In genomic region chr16:83532634-83533033, GRCh38 we compare ENCODE assay signal across 18 cellular contexts.
DNase-seq lines count a peak whose midpoint lies in the region; ATAC-seq, FAIRE-seq and TF ChIP-seq lines count a peak whose summit lies in the region.
"Had no signal": no experiment of that assay in that cellular context is flagged by ENCODE, and none has a peak within 500 bp of the region (broad histone marks: within the 10 kb centered on the region; RNA-seq: fewer than 3 reads in every experiment).

No MANE protein-coding gene starts in this region.

- CTCF ChIA-PET in SK-N-SH (lab: Yijun Ruan, JAX) = interaction anchor here (1.0 kb wide), 1 partner anchor 11 kb away, joined by 3 read pairs; no protein-coding TSS in a partner anchor

- H2BK5ac ChIP-seq in neuronal stem cell (ENCODE audit: low read length) = no peak overlapping the region

- H3K9me2 ChIP-seq in SK-N-SH = no peaks in the 10 kb centered on the region

- no peaks in the 10 kb centered on the region for H3K27me3 Mint-ChIP-seq in astrocyte (ENCODE audit: low read depth, unreplicated experiment)

- WGBS in SK-N-SH (ENCODE audit: low lambda C conversion rate) = 46% methylated on average over 9 of the region's 12 CpGs
- no CpG with 5 or more reads among the region's 12 CpGs for WGBS in neuronal stem cell (ENCODE audit: extremely low coverage in 2 of 2, insufficient read length in 2 of 2, insufficient replicate concordance in 1 of 2), 2 donors

- ATAC-seq in SK-N-SH treated with all-trans-retinoic acid at 6 μM for 48 hours (no peak; the same call in 2 of the 3 replicates), GM18511 (IDR thresholded peaks at IDR 0.05; ENCODE audit: unreplicated experiment) (no peak)
- ATAC-seq: CD8-positive, alpha-beta T cell had no signal

- H3K9me3 Mint-ChIP-seq in astrocyte (ENCODE audit: unreplicated experiment) = no peaks in the 10 kb centered on the region

- H3K79me2 ChIP-seq in SK-N-SH (ENCODE audit: insufficient read depth) (no peaks in the 10 kb centered on the region), astrocyte (ENCODE audit: insufficient read depth, low read length) (no peaks in the 10 kb centered on the region)

- no peak overlapping the region for H4K91ac ChIP-seq in neuronal stem cell (ENCODE audit: low read depth, low read length, poor library complexity)

- H2AK5ac ChIP-seq in neuronal stem cell (ENCODE audit: low read depth, low read length) = no peak overlapping the region

- H3K4me1 Mint-ChIP-seq in astrocyte (ENCODE audit: low read depth, unreplicated experiment) = peaks cover 9% of the 10 kb centered on the region

- H3K36me3 Mint-ChIP-seq in astrocyte (ENCODE audit: low read depth, unreplicated experiment) = no peaks in the 10 kb centered on the region
- H3K36me3 Mint-ChIP-seq: CD8-positive, alpha-beta T cell had no signal

- POLR2A ChIA-PET in SK-N-SH (lab: Yijun Ruan, JAX) = no interaction called here

- H3K4me1 ChIP-seq in SK-N-SH (ENCODE audit: control insufficient read depth in 1 of 2, insufficient read depth in 2 of 2, low read depth in 1 of 2, low read length in 1 of 2) (peaks cover 0 to 6% of the 10 kb centered on the region in 2 experiments; a peak in 1 of 4 replicates), astrocyte (ENCODE audit: insufficient read depth, low read length) (peaks cover 20% of the 10 kb centered on the region), neuronal stem cell (ENCODE audit: control insufficient read depth in 2 of 2, insufficient read depth in 1 of 2, low read depth in 1 of 2, low read length in 2 of 2) (peaks cover 0 to 3% of the 10 kb centered on the region in 2 donors)
- no peaks in the 10 kb centered on the region for H3K4me1 ChIP-seq in effector memory CD4-positive, alpha-beta T cell (ENCODE audit: control insufficient read depth, insufficient read depth, low read length, poor library complexity, severe bottlenecking)
- H3K4me1 ChIP-seq: A549; BLaER1 treated with 17β-estradiol and CSF1 and Interleukin-3, amounts not matched to agents 10 nM and 100 nM had no signal

- H3K27me3 ChIP-seq in SK-N-SH (ENCODE audit: insufficient read depth) (no peaks in the 10 kb centered on the region), astrocyte (ENCODE audit: insufficient read depth, low read length) (no peaks in the 10 kb centered on the region), neuronal stem cell (ENCODE audit: control insufficient read depth in 3 of 3, insufficient read depth in 3 of 3, low read depth in 1 of 3, low read length in 3 of 3) (no peaks in the 10 kb centered on the region)
- H3K27me3 ChIP-seq in effector memory CD4-positive, alpha-beta T cell (replicated peaks; ENCODE audit: control insufficient read depth, insufficient read depth, low read length, poor library complexity, severe bottlenecking) = no peaks in the 10 kb centered on the region
- H3K27me3 ChIP-seq: BLaER1 treated with 17β-estradiol and CSF1 and Interleukin-3, amounts not matched to agents 10 nM and 100 nM had no signal

- no peak overlapping the region for H3K4me3 ChIP-seq in SK-N-SH (ENCODE audit: low read depth in 2 of 2, low read length in 1 of 2)
- H3K4me3 ChIP-seq in astrocyte (ENCODE audit: insufficient read depth, low read depth, low read length) = no peak overlapping the region
- H3K4me3 ChIP-seq in neuronal stem cell (ENCODE audit: low read length in 2 of 2) = peak overlapping the region in 1 of 2 donors; percentile 55
- H3K4me3 ChIP-seq in effector memory CD4-positive, alpha-beta T cell (ENCODE audit: insufficient read depth, low read depth, low read length, poor library complexity, severe bottlenecking) = no peak overlapping the region
- H3K4me3 ChIP-seq: A549; BLaER1 treated with 17β-estradiol and CSF1 and Interleukin-3, amounts not matched to agents 10 nM and 100 nM had no signal

- peaks cover 8% of the 10 kb centered on the region for H3F3A ChIP-seq in SK-N-SH (replicated peaks; ENCODE audit: insufficient read depth)

- peak overlapping the region; percentile 53 for H4K8ac ChIP-seq in neuronal stem cell (ENCODE audit: low read depth, low read length)

- 0 out of 2 replicates have a peak overlapping the region, but pooled peaks have one; percentile 54 for H2AFZ ChIP-seq in SK-N-SH (ENCODE audit: low read depth)
- H2AFZ ChIP-seq in astrocyte (ENCODE audit: low read depth, low read length) = no peak overlapping the region
- H2AFZ ChIP-seq in neuronal stem cell (ENCODE audit: low read length) = no peak overlapping the region

- no peak overlapping the region for H2BK15ac ChIP-seq in neuronal stem cell (ENCODE audit: low read length)

- FAIRE-seq in astrocyte (lab: Jason Lieb, UNC) = no peak
- FAIRE-seq: A549, GM12892, GM18507 had no signal

- H4K20me1 ChIP-seq in SK-N-SH (ENCODE audit: insufficient read depth) (no peaks in the 10 kb centered on the region), astrocyte (ENCODE audit: insufficient read depth, low read length) (no peaks in the 10 kb centered on the region)
- H4K20me1 ChIP-seq: BLaER1 treated with 17β-estradiol and CSF1 and Interleukin-3, amounts not matched to agents 10 nM and 100 nM had no signal

- no peak for TF ChIP-seq EP300 in SK-N-SH (IDR thresholded peaks at IDR 0.05; ENCODE audit: borderline replicate concordance in 1 of 2, low read depth in 1 of 2, low read length in 1 of 2)

- H3K79me1 ChIP-seq in neuronal stem cell (ENCODE audit: low read depth, low read length) = no peaks in the 10 kb centered on the region

- H3K27ac ChIP-seq in SK-N-SH (ENCODE audit: low read depth in 2 of 2, low read length in 1 of 2) = peak overlapping the region in 1 of 2 experiments; percentile 58; a peak in 2 of 4 replicates
- H3K27ac ChIP-seq in astrocyte (ENCODE audit: low read depth, low read length) = no peak overlapping the region
- no peak overlapping the region for H3K27ac ChIP-seq in neuronal stem cell (replicated peaks; ENCODE audit: low read length)
- no peak overlapping the region for H3K27ac ChIP-seq in effector memory CD4-positive, alpha-beta T cell (ENCODE audit: insufficient read depth, low read length, poor library complexity, severe bottlenecking)
- H3K27ac ChIP-seq: A549; BLaER1 treated with 17β-estradiol and CSF1 and Interleukin-3, amounts not matched to agents 10 nM and 100 nM had no signal

- H3K18ac ChIP-seq in neuronal stem cell (ENCODE audit: low read length) = no peak overlapping the region

- no peak overlapping the region for H2BK12ac ChIP-seq in neuronal stem cell (ENCODE audit: low read length)

- H3K27ac Mint-ChIP-seq in astrocyte (ENCODE audit: unreplicated experiment) = no peak overlapping the region
- H3K27ac Mint-ChIP-seq: CD8-positive, alpha-beta T cell had no signal

- H3K4ac ChIP-seq in neuronal stem cell (ENCODE audit: low read length) = no peak overlapping the region

- H3K9me3 ChIP-seq in SK-N-SH (no peaks in the 10 kb centered on the region), astrocyte (ENCODE audit: insufficient read depth, low read depth, low read length) (no peaks in the 10 kb centered on the region), neuronal stem cell (replicated peaks in 1 of 2; ENCODE audit: control insufficient read depth in 2 of 2, insufficient read depth in 1 of 2, low read depth in 1 of 2, low read length in 2 of 2) (no peaks in the 10 kb centered on the region)
- no peaks in the 10 kb centered on the region for H3K9me3 ChIP-seq in effector memory CD4-positive, alpha-beta T cell (ENCODE audit: control insufficient read depth, low read length)
- H3K9me3 ChIP-seq: A549 had no signal

- TF ChIP-seq RAD21 in SK-N-SH (IDR thresholded peaks at IDR 0.05; ENCODE audit: low read length) = no peak

- DNase-seq in SK-N-SH (no peak), astrocyte (ENCODE audit: low read depth) (no peak), neuronal stem cell (ENCODE audit: low spot score) (no peak), GF-D8 (lab: John Stamatoyannopoulos, UW) (no peak), ureter (ENCODE audit: low spot score) (no peak)
- no peak for DNase-seq in effector memory CD4-positive, alpha-beta T cell
- DNase-seq: CD8-positive, alpha-beta T cell; KBM-7; NCI-H1436; NCI-H2171 treated with DMSO at 0.1 percent for 48 hours; NCI-H446; OCI-M1 had no signal

- H3K36me3 ChIP-seq in SK-N-SH (replicated peaks in 1 of 2; ENCODE audit: control insufficient read depth in 1 of 2, insufficient read depth in 2 of 2, low read length in 1 of 2) = no peaks in the 10 kb centered on the region
- no peaks in the 10 kb centered on the region for H3K36me3 ChIP-seq in astrocyte (ENCODE audit: insufficient read depth, low read length)
- H3K36me3 ChIP-seq in neuronal stem cell (replicated peaks in 1 of 2; ENCODE audit: control insufficient read depth in 2 of 2, insufficient read depth in 2 of 2, low read length in 2 of 2) = no peaks in the 10 kb centered on the region
- H3K36me3 ChIP-seq in effector memory CD4-positive, alpha-beta T cell (ENCODE audit: control insufficient read depth, insufficient read depth, low read length) = no peaks in the 10 kb centered on the region
- H3K36me3 ChIP-seq: BLaER1 treated with 17β-estradiol and CSF1 and Interleukin-3, amounts not matched to agents 10 nM and 100 nM had no signal

- no peak overlapping the region for H3K23ac ChIP-seq in neuronal stem cell (ENCODE audit: low read depth, low read length, poor library complexity)

- H3K9ac ChIP-seq in SK-N-SH (no peak overlapping the region), astrocyte (ENCODE audit: low read length) (no peak overlapping the region), neuronal stem cell (ENCODE audit: low read depth, low read length, poor library complexity) (no peak overlapping the region)
- H3K9ac ChIP-seq: BLaER1 treated with 17β-estradiol and CSF1 and Interleukin-3, amounts not matched to agents 10 nM and 100 nM had no signal

- no peak for TF ChIP-seq CTCF in SK-N-SH (IDR thresholded peaks at IDR 0.05)
- no peak for TF ChIP-seq CTCF in astrocyte (IDR thresholded peaks at IDR 0.05; ENCODE audit: insufficient read depth, low read depth, low read length)

- H3K14ac ChIP-seq in neuronal stem cell (ENCODE audit: low read length) = no peak overlapping the region

- H3K4me3 Mint-ChIP-seq in astrocyte (ENCODE audit: unreplicated experiment) = no peak overlapping the region
- H3K4me3 Mint-ChIP-seq: CD8-positive, alpha-beta T cell had no signal

- no peak overlapping the region for H2BK120ac ChIP-seq in neuronal stem cell (ENCODE audit: low read depth, low read length)

- H3K4me2 ChIP-seq in SK-N-SH = peak overlapping the region; percentile 68
- H3K4me2 ChIP-seq in astrocyte (ENCODE audit: low read length) = peak overlapping the region; percentile 55
- no peak overlapping the region for H3K4me2 ChIP-seq in neuronal stem cell (ENCODE audit: insufficient read depth, low read length, poor library complexity, severe bottlenecking)
- H3K4me2 ChIP-seq: A549; BLaER1 treated with 17β-estradiol and CSF1 and Interleukin-3, amounts not matched to agents 10 nM and 100 nM had no signal

TF ChIP-seq in SK-N-SH, 30 proteins besides CTCF, POLR2A, EP300 and RAD21 (continues in another document):
- TF ChIP-seq GABPA (IDR thresholded peaks at IDR 0.05; ENCODE audit: low read depth) (no peak), TCF12 (IDR thresholded peaks at IDR 0.05) (no peak)
